8 cellular contexts compared by ENCODE assay signal in the genomic region with DNA sequence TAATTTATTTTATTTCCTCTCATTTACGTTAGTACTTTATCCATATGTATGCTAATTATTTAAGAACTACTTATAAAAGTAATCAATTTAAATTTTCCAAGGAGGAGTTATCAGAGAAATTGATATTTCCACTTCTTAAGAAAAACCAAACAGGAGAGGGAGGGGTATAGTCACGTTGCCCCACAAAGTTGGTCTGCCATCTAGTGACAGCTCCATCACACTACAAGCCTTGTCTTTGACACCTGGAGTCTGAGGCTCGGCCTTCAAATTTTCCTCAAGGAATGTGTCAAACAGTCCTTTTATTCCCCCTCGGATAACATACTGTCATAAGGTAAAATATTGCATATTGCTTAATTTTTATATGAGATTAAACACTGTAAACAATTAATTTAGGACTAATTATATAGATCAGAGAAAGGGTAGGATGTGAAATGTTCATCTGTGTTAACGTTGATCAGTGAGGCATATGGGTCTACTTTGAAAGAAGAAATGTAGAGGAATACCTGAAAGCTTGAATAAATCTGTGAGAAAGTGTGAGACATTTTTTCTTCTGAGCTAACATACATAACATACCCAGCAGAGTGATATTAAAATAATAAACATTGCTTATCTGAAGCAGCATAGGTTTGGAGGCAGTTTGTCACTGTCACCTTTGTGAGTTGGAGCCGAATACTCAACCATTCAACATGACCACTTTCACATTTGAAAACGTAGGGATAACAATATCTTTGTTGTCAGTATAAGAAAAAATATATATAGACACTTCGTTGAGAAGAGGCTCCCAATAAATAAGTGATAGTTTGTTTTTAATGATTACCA.
DNase-seq lines count a peak whose midpoint lies in the region; ATAC-seq and TF ChIP-seq lines count a peak whose summit lies in the region.

No MANE protein-coding gene starts in this region.

- no peaks in the 10 kb centered on the region for H3K27me3 Mint-ChIP-seq in stimulated activated memory B cell treated with anti-CD40 and anti-IgM and Interleukin-4, amounts not matched to agents 10 μg/mL and 1 μg/mL and 100 μg/mL, for 72 hours

- no peaks in the 10 kb centered on the region for H3K4me1 ChIP-seq in left lung

- H3K4me3 ChIP-seq in astrocyte of the spinal cord (ENCODE audit: low read depth, low read length): no peak overlapping the region
- H3K4me3 ChIP-seq in left lung: no peak overlapping the region

- TF ChIP-seq CTCF in astrocyte of the spinal cord (IDR thresholded peaks at IDR 0.05; ENCODE audit: low read depth, low read length) (peak; percentile 87), left lung (IDR thresholded peaks at IDR 0.05) (peak; percentile 61)

- H3K27me3 ChIP-seq in left lung: no peaks in the 10 kb centered on the region

- H3K9me3 ChIP-seq in left lung: no peaks in the 10 kb centered on the region

- in situ Hi-C loops in astrocyte of the spinal cord (cut with HindIII; ENCODE audit: low sequenced_read_pairs): no loop called here

- no peaks in the 10 kb centered on the region for H3K9me3 Mint-ChIP-seq in stimulated activated memory B cell treated with anti-CD40 and anti-IgM and Interleukin-4, amounts not matched to agents 10 μg/mL and 1 μg/mL and 100 μg/mL, for 72 hours

- peak; percentile 3 for DNase-seq in NCI-H2171 treated with DMSO at 0.1 percent for 48 hours (lab: John Stamatoyannopoulos, UW)
- no peak for DNase-seq in NCI-H2171 (lab: John Stamatoyannopoulos, UW)
- DNase-seq in NCI-H2227 treated with DMSO at 0.1 percent for 48 hours (lab: John Stamatoyannopoulos, UW): peak; percentile 11
- DNase-seq in astrocyte of the spinal cord (ENCODE audit: low read depth, low spot score): peak; percentile 54
- DNase-seq in left lung: no peak

- peak; percentile 94 for ATAC-seq in GM18868 (IDR thresholded peaks at IDR 0.05; ENCODE audit: unreplicated experiment)
- ATAC-seq in HG02981 (IDR thresholded peaks at IDR 0.05; ENCODE audit: unreplicated experiment): peak; percentile 96
- ATAC-seq in left lung: peak; percentile 86
- no peak for ATAC-seq in stimulated activated memory B cell treated with anti-CD40 and anti-IgM and Interleukin-4, amounts not matched to agents 10 μg/mL and 1 μg/mL and 100 μg/mL, for 72 hours

- no peaks in the 10 kb centered on the region for H3K36me3 Mint-ChIP-seq in stimulated activated memory B cell treated with anti-CD40 and anti-IgM and Interleukin-4, amounts not matched to agents 10 μg/mL and 1 μg/mL and 100 μg/mL, for 72 hours

- no peaks in the 10 kb centered on the region for H3K36me3 ChIP-seq in left lung

- no peak overlapping the region for H3K27ac Mint-ChIP-seq in stimulated activated memory B cell treated with anti-CD40 and anti-IgM and Interleukin-4, amounts not matched to agents 10 μg/mL and 1 μg/mL and 100 μg/mL, for 72 hours

- no peak overlapping the region for H3K27ac ChIP-seq in left lung

- intact Hi-C loops in left lung (cut with DNase I): loop anchor here in 1 of 2 donors (10.0 kb wide), 1 partner anchor 350 kb away; no protein-coding TSS in a partner anchor

- H3K4me3 Mint-ChIP-seq in stimulated activated memory B cell treated with anti-CD40 and anti-IgM and Interleukin-4, amounts not matched to agents 10 μg/mL and 1 μg/mL and 100 μg/mL, for 72 hours: no peak overlapping the region

- no peaks in the 10 kb centered on the region for H3K4me1 Mint-ChIP-seq in stimulated activated memory B cell treated with anti-CD40 and anti-IgM and Interleukin-4, amounts not matched to agents 10 μg/mL and 1 μg/mL and 100 μg/mL, for 72 hours

Comparison
In these comparisons a context has a peak if more than half of its experiments do, and no peak if none do; other contexts are left out.
1. DNase-seq: peak in NCI-H2171 treated with DMSO at 0.1 percent for 48 hours (single experiment), NCI-H2227 treated with DMSO at 0.1 percent for 48 hours (single experiment) and astrocyte of the spinal cord (single experiment); none in NCI-H2171 (single experiment) and left lung (0 of 2).